Comparison of ENCODE assay signal across 17 cellular contexts in genomic region chr10:84265378-84265777, GRCh38. TPM values are rescaled to one million over a fixed set of nuclear protein-coding genes. Genes with fewer than 3 reads are reported as not detected.
DNase-seq lines count a peak whose midpoint lies in the region; ATAC-seq, FAIRE-seq and TF ChIP-seq lines count a peak whose summit lies in the region.
"Had no signal": no experiment of that assay in that cellular context is flagged by ENCODE, and none has a peak within 500 bp of the region (broad histone marks: within the 10 kb centered on the region; RNA-seq: fewer than 3 reads in every experiment).

No MANE protein-coding gene starts in this region.

- no peaks in the 10 kb centered on the region for H3K79me2 ChIP-seq in HepG2 (ENCODE audit: insufficient read depth, low read length)

- TF ChIP-seq RAD21 in HepG2 (CRISPR knock-in tag; IDR thresholded peaks at IDR 0.05): no peak

- BruUV-seq in HepG2 (replicated peaks; lab: Mats Ljungman, UMichigan): no TSS peak

- CTCF ChIA-PET in HepG2 (lab: Yijun Ruan, JAX; ENCODE audit: low intra/inter-chr PET ratio, low total read pairs): interaction anchor here (1.5 to 1.7 kb wide), 2 partner anchors 272 to 348 kb away, joined by 4 to 10 read pairs; no protein-coding TSS in a partner anchor

- peaks cover 3 to 24% of the 10 kb centered on the region in 2 experiments; a peak in 3 of 5 replicates for H3K27me3 ChIP-seq in HepG2 (ENCODE audit: control insufficient read depth in 1 of 2, insufficient read depth in 2 of 2, low read length in 2 of 2)
- H3K27me3 ChIP-seq in right lobe of liver: no peaks in the 10 kb centered on the region

- TF ChIP-seq CTCF in HepG2 (CRISPR knock-in tag; IDR thresholded peaks at IDR 0.05) (no peak), right lobe of liver (IDR thresholded peaks at IDR 0.05) (no peak)

- H3K4me2 ChIP-seq in HepG2 (ENCODE audit: low read depth, low read length): no peak overlapping the region

- H2AFZ ChIP-seq in HepG2 (ENCODE audit: low read length): no peak overlapping the region

- no peaks in the 10 kb centered on the region for H3K36me3 ChIP-seq in HepG2 (replicated peaks in 1 of 2; ENCODE audit: control insufficient read depth in 1 of 2, insufficient read depth in 2 of 2, low read length in 2 of 2)
- H3K36me3 ChIP-seq in right lobe of liver: no peaks in the 10 kb centered on the region

- in situ Hi-C loops in HepG2 (cut with HindIII; ENCODE audit: extremely low pct_ligation_motif_present, low pct_unique_long_range_greater_than_20kb): loop anchor here (5.0 to 10.0 kb wide), 2 partner anchors 99 to 277 kb away; no protein-coding TSS in a partner anchor

- FAIRE-seq in HepG2 (lab: Jason Lieb, UNC): no peak
- FAIRE-seq: A549, GM19239 had no signal

- TF ChIP-seq EP300 in HepG2 (IDR thresholded peaks at IDR 0.05; ENCODE audit: low read depth in 2 of 2, low read length in 2 of 2) (no peak), HepG2 (CRISPR knock-in tag; IDR thresholded peaks at IDR 0.05; ENCODE audit: borderline replicate concordance) (no peak)

- H3K4me3 ChIP-seq in HepG2 (replicated peaks in 1 of 3; ENCODE audit: insufficient read depth in 1 of 3, low read depth in 2 of 3, low read length in 3 of 3): no peak overlapping the region
- no peak overlapping the region for H3K4me3 ChIP-seq in right lobe of liver
- H3K4me3 ChIP-seq: A549 had no signal

- TF ChIP-seq POLR2A in HepG2 (IDR thresholded peaks at IDR 0.05; ENCODE audit: insufficient read depth in 1 of 2, low read depth in 2 of 2, low read length in 2 of 2) (no peak), right lobe of liver (IDR thresholded peaks at IDR 0.05) (no peak)

- ATAC-seq in HepG2 (peak; percentile 14; the same call in 2 of the 3 replicates), right lobe of liver (no peak), GM18868 (IDR thresholded peaks at IDR 0.05; ENCODE audit: unreplicated experiment) (no peak), HG02870 (IDR thresholded peaks at IDR 0.05; ENCODE audit: unreplicated experiment) (no peak)

- POLR2A ChIA-PET in HepG2 (lab: Yijun Ruan, JAX): no interaction called here

- H4K20me1 ChIP-seq in HepG2 (ENCODE audit: insufficient read depth, low read length): no peaks in the 10 kb centered on the region

- H3K4me1 ChIP-seq in HepG2 (ENCODE audit: insufficient read depth, low read length): peaks cover 9% of the 10 kb centered on the region; the same call in 1 of the 2 replicates
- no peaks in the 10 kb centered on the region for H3K4me1 ChIP-seq in right lobe of liver
- H3K4me1 ChIP-seq: A549 had no signal

- H3K9me3 ChIP-seq in HepG2 (ENCODE audit: low read length): no peaks in the 10 kb centered on the region
- no peaks in the 10 kb centered on the region for H3K9me3 ChIP-seq in right lobe of liver
- H3K9me3 ChIP-seq: A549 had no signal

- 15% methylated on average over 4 of the region's 5 CpGs for WGBS in HepG2 (ENCODE audit: low lambda C conversion rate)
- 92% methylated on average over 3 of the region's 5 CpGs for WGBS in right lobe of liver (ENCODE audit: insufficient coverage, low coverage, low lambda C conversion rate, missing lambda C conversion rate)

- intact Hi-C loops in HepG2 (cut with micrococcal nuclease; ENCODE audit: unreplicated experiment): loop anchor here (2.0 kb wide), 1 partner anchor 109 kb away; no protein-coding TSS in a partner anchor
- intact Hi-C loops in right lobe of liver (cut with DNase I): no loop called here

- DNase-seq in HepG2 (ENCODE audit: low spot score): no peak
- no peak for DNase-seq in right lobe of liver
- DNase-seq in NCI-H446 (lab: John Stamatoyannopoulos, UW): peak; percentile 4 to 54
- peak; percentile 43 for DNase-seq in globus pallidus (ENCODE audit: low spot score)
- DNase-seq in amniotic stem cell (lab: John Stamatoyannopoulos, UW): no peak
- DNase-seq in cortex of kidney (lab: John Stamatoyannopoulos, UW): no peak
- DNase-seq: activated T-cell treated with anti-CD3 and anti-CD28 coated beads, Interleukin-2, amount 50 U/mL, for 1 hour had no signal

- H3K27ac ChIP-seq in HepG2 (ENCODE audit: extremely low read length, insufficient read depth, low read length): no peak overlapping the region
- H3K27ac ChIP-seq in right lobe of liver: no peak overlapping the region
- H3K27ac ChIP-seq: A549, RWPE1 had no signal

- H3K9ac ChIP-seq in HepG2 (ENCODE audit: insufficient read depth, low read depth, low read length): no peak overlapping the region

TF ChIP-seq in HepG2, 621 proteins besides CTCF, POLR2A, EP300 and RAD21 (continues in another document):
- no peak for TF ChIP-seq ZNF850 (CRISPR knock-in tag; conservative IDR thresholded peaks at IDR 0.05)

RNA-seq across cellular contexts. Expression of gene RGR, which starts 20.5 kb away (rescaled TPM):
- total RNA-seq in HepG2 (2016; rRNA removed; fragmentation: Illumina TruSeq; extraction: Trizol) (0.24 and 0.71 TPM in 2 replicates), right lobe of liver (not detected)
- 0.44 and 1.2 TPM in 2 replicates for total RNA-seq in HepG2 (2016; cell fraction: cytosol; rRNA removed; fragmentation: Illumina TruSeq; extraction: Trizol; ENCODE audit: low read depth)
- total RNA-seq in HepG2 (2016; cell fraction: insoluble cytoplasmic fraction; rRNA removed; fragmentation: Illumina TruSeq; extraction: Trizol): 0.39 and 0.74 TPM in 2 replicates
- total RNA-seq in HepG2 (2016; cell fraction: membrane; rRNA removed; fragmentation: Illumina TruSeq; extraction: Trizol): 0.17 and 0.37 TPM in 2 replicates
- total RNA-seq in HepG2 (2016; cell fraction: nucleus; rRNA removed; fragmentation: Illumina TruSeq; extraction: Trizol): 0.43 and 1.4 TPM in 2 replicates
- polyA plus RNA-seq in HepG2 (2011; rRNA removed): 0.68 and 0.69 TPM in 2 replicates
- polyA plus RNA-seq in HepG2 (2011; cell fraction: cytosol; rRNA removed): 0.53 and 0.90 TPM in 2 replicates
- 0.76 and 0.88 TPM in 2 replicates for polyA plus RNA-seq in HepG2 (2011; cell fraction: nucleus; rRNA removed)
- polyA plus RNA-seq in HepG2 (2012): 0.05 TPM in 1 of 2 replicates, not detected in the other
- polyA plus RNA-seq in HepG2 (2016; cell fraction: cytosol; fragmentation: Illumina TruSeq; extraction: Trizol; ENCODE audit: low read depth): 0.32 and 0.44 TPM in 2 replicates
- polyA plus RNA-seq in HepG2 (2016; cell fraction: insoluble cytoplasmic fraction; fragmentation: Illumina TruSeq; extraction: Trizol; ENCODE audit: low read depth): 0.20 and 0.87 TPM in 2 replicates
- polyA plus RNA-seq in HepG2 (2016; cell fraction: membrane; fragmentation: Illumina TruSeq; extraction: Trizol; ENCODE audit: low read depth): 0.50 and 0.71 TPM in 2 replicates
- 0.84 and 2.3 TPM in 2 replicates for polyA plus RNA-seq in HepG2 (2016; cell fraction: nucleus; fragmentation: Illumina TruSeq; extraction: Trizol; ENCODE audit: insufficient read depth, low read depth)
- polyA minus RNA-seq in HepG2 (2011; rRNA and poly(A)+ RNA removed; ENCODE audit: low replicate concordance): 2.2 TPM in 1 of 2 replicates, not detected in the other
- not detected in 2 replicates for polyA minus RNA-seq in HepG2 (2011; cell fraction: cytosol; rRNA and poly(A)+ RNA removed)
- not detected in 2 replicates for polyA minus RNA-seq in HepG2 (2011; cell fraction: nucleus; rRNA and poly(A)+ RNA removed)
- total RNA-seq: activated naive CD4-positive, alpha-beta T cell treated with anti-CD3 and anti-CD28 coated beads, Interleukin-2, amount 50 U/mL, for 72 hours; CD8-positive, alpha-beta T cell; fibroblast of lung; left lobe of liver had no signal
- polyA plus RNA-seq: A549, fibroblast of lung had no signal

RNA-seq across cellular contexts. Expression of gene LRIT1, which starts 24.0 kb away (rescaled TPM):
- total RNA-seq in HepG2 (2016; rRNA removed; fragmentation: Illumina TruSeq; extraction: Trizol): not detected in 2 replicates
- not detected in 2 replicates for total RNA-seq in HepG2 (2016; cell fraction: cytosol; rRNA removed; fragmentation: Illumina TruSeq; extraction: Trizol; ENCODE audit: low read depth)
- total RNA-seq in HepG2 (2016; cell fraction: insoluble cytoplasmic fraction; rRNA removed; fragmentation: Illumina TruSeq; extraction: Trizol): not detected in 2 replicates
- total RNA-seq in HepG2 (2016; cell fraction: membrane; rRNA removed; fragmentation: Illumina TruSeq; extraction: Trizol): not detected in 2 replicates
- total RNA-seq in HepG2 (2016; cell fraction: nucleus; rRNA removed; fragmentation: Illumina TruSeq; extraction: Trizol): not detected in 2 replicates
- polyA plus RNA-seq in HepG2 (2011; rRNA removed): not detected in 2 replicates
- not detected in 2 replicates for polyA plus RNA-seq in HepG2 (2011; cell fraction: cytosol; rRNA removed)
- polyA plus RNA-seq in HepG2 (2011; cell fraction: nucleus; rRNA removed): not detected in 2 replicates
- not detected in 2 replicates for polyA plus RNA-seq in HepG2 (2012)
- polyA plus RNA-seq in HepG2 (2016; cell fraction: cytosol; fragmentation: Illumina TruSeq; extraction: Trizol; ENCODE audit: low read depth): not detected in 2 replicates
- polyA plus RNA-seq in HepG2 (2016; cell fraction: insoluble cytoplasmic fraction; fragmentation: Illumina TruSeq; extraction: Trizol; ENCODE audit: low read depth): not detected in 2 replicates
- polyA plus RNA-seq in HepG2 (2016; cell fraction: membrane; fragmentation: Illumina TruSeq; extraction: Trizol; ENCODE audit: low read depth): not detected in 2 replicates
- polyA plus RNA-seq in HepG2 (2016; cell fraction: nucleus; fragmentation: Illumina TruSeq; extraction: Trizol; ENCODE audit: insufficient read depth, low read depth): not detected in 2 replicates
- polyA minus RNA-seq in HepG2 (2011; rRNA and poly(A)+ RNA removed; ENCODE audit: low replicate concordance): not detected in 2 replicates
- polyA minus RNA-seq in HepG2 (2011; cell fraction: cytosol; rRNA and poly(A)+ RNA removed): not detected in 2 replicates
- not detected in 2 replicates for polyA minus RNA-seq in HepG2 (2011; cell fraction: nucleus; rRNA and poly(A)+ RNA removed)
- not detected for total RNA-seq in right lobe of liver
- total RNA-seq: activated naive CD4-positive, alpha-beta T cell treated with anti-CD3 and anti-CD28 coated beads, Interleukin-2, amount 50 U/mL, for 72 hours; CD8-positive, alpha-beta T cell; fibroblast of lung; left lobe of liver; posterior vena cava had no signal
- polyA plus RNA-seq: A549, fibroblast of lung had no signal

RNA-seq across cellular contexts. Expression of gene LRIT2, which starts 40.0 kb away (rescaled TPM):
- not detected in 2 replicates for total RNA-seq in HepG2 (2016; rRNA removed; fragmentation: Illumina TruSeq; extraction: Trizol)
- total RNA-seq in HepG2 (2016; cell fraction: cytosol; rRNA removed; fragmentation: Illumina TruSeq; extraction: Trizol; ENCODE audit: low read depth): not detected in 2 replicates
- not detected in 2 replicates for total RNA-seq in HepG2 (2016; cell fraction: insoluble cytoplasmic fraction; rRNA removed; fragmentation: Illumina TruSeq; extraction: Trizol)
- not detected in 2 replicates for total RNA-seq in HepG2 (2016; cell fraction: membrane; rRNA removed; fragmentation: Illumina TruSeq; extraction: Trizol)
- total RNA-seq in HepG2 (2016; cell fraction: nucleus; rRNA removed; fragmentation: Illumina TruSeq; extraction: Trizol): not detected in 2 replicates
- not detected in 2 replicates for polyA plus RNA-seq in HepG2 (2011; rRNA removed)
- not detected in 2 replicates for polyA plus RNA-seq in HepG2 (2011; cell fraction: cytosol; rRNA removed)
- polyA plus RNA-seq in HepG2 (2011; cell fraction: nucleus; rRNA removed): not detected in 2 replicates
- not detected in 2 replicates for polyA plus RNA-seq in HepG2 (2012)
- polyA plus RNA-seq in HepG2 (2016; cell fraction: cytosol; fragmentation: Illumina TruSeq; extraction: Trizol; ENCODE audit: low read depth): not detected in 2 replicates
- not detected in 2 replicates for polyA plus RNA-seq in HepG2 (2016; cell fraction: insoluble cytoplasmic fraction; fragmentation: Illumina TruSeq; extraction: Trizol; ENCODE audit: low read depth)
- not detected in 2 replicates for polyA plus RNA-seq in HepG2 (2016; cell fraction: membrane; fragmentation: Illumina TruSeq; extraction: Trizol; ENCODE audit: low read depth)
- polyA plus RNA-seq in HepG2 (2016; cell fraction: nucleus; fragmentation: Illumina TruSeq; extraction: Trizol; ENCODE audit: insufficient read depth, low read depth): not detected in 2 replicates
- polyA minus RNA-seq in HepG2 (2011; rRNA and poly(A)+ RNA removed; ENCODE audit: low replicate concordance): not detected in 2 replicates
- not detected in 2 replicates for polyA minus RNA-seq in HepG2 (2011; cell fraction: cytosol; rRNA and poly(A)+ RNA removed)
- polyA minus RNA-seq in HepG2 (2011; cell fraction: nucleus; rRNA and poly(A)+ RNA removed): not detected in 2 replicates
- total RNA-seq in right lobe of liver: not detected
- total RNA-seq: activated naive CD4-positive, alpha-beta T cell treated with anti-CD3 and anti-CD28 coated beads, Interleukin-2, amount 50 U/mL, for 72 hours; CD8-positive, alpha-beta T cell; fibroblast of lung; left lobe of liver; posterior vena cava had no signal
- polyA plus RNA-seq: A549, fibroblast of lung had no signal

Comparison
In these comparisons a context has a peak if more than half of its experiments do, and no peak if none do; other contexts are left out.
1. DNase-seq: peak in NCI-H446 (2 of 2) and globus pallidus (single experiment); none in HepG2 (single experiment), right lobe of liver (0 of 3), amniotic stem cell (single experiment) and cortex of kidney (single experiment).